Comparison of ENCODE assay signal across 8 cellular contexts in genomic region chr14:25537846-25538455, GRCh38.
DNase-seq lines count a peak whose midpoint lies in the region; ATAC-seq, FAIRE-seq and TF ChIP-seq lines count a peak whose summit lies in the region.

No MANE protein-coding gene starts in this region.

- ATAC-seq in K562 (no peak), pancreas (peak in 3 of 4 donors; percentile 63 to 77 (median 72)), HG03378 (IDR thresholded peaks at IDR 0.05; ENCODE audit: unreplicated experiment) (no peak)

- H3K4me3 ChIP-seq in H7 (ENCODE audit: insufficient read depth, low read depth, low read length) (no peak overlapping the region), K562 (no peak overlapping the region), pancreas (no peak overlapping the region)

- in situ Hi-C loops in K562 (cut with MboI), result no loop called here

- DNase-seq in COLO829 (ENCODE audit: low spot score) (peak; percentile 29), H7 (peak; percentile 61), NCI-H2227 treated with DMSO at 0.1 percent for 48 hours (lab: John Stamatoyannopoulos, UW) (peak; percentile 28), K562 (ENCODE audit: extremely low read depth in 1 of 4, low spot score in 3 of 4) (peak; percentile 14 to 29 (median 22)), pancreas (peak in 3 of 6 donors; percentile 4 to 35 (median 20)), GM19240 (ENCODE audit: insufficient read length, low spot score) (no peak), NCI-H128 (lab: John Stamatoyannopoulos, UW; ENCODE audit: unreplicated experiment) (no peak)

- 0% methylated on average over 2 of the region's 2 CpGs for WGBS in K562 (ENCODE audit: insufficient coverage, low coverage, missing lambda C conversion rate)
- 51 to 53% methylated on average over 2 of the region's 2 CpGs for WGBS in pancreas, 2 donors

- H3K9me1 ChIP-seq in K562 (ENCODE audit: control insufficient read depth, insufficient read depth, low read length), result no peaks in the 10 kb centered on the region

- TF ChIP-seq CTCF in K562 (IDR thresholded peaks at IDR 0.05 in 2 of 3, conservative IDR thresholded peaks at IDR 0.05 in 1 of 3; ENCODE audit: insufficient read depth in 2 of 3, low read depth in 1 of 3, low read length in 3 of 3) (0 out of 6 replicates have a peak, but pooled peaks of 2 of the 3 experiments have one; percentile 16 to 40), pancreas (IDR thresholded peaks at IDR 0.05) (peak; percentile 18 to 42 (median 36))

- no peaks in the 10 kb centered on the region for H3K36me3 ChIP-seq in H7 (replicated peaks; ENCODE audit: control insufficient read depth, insufficient read depth, low read length)
- H3K36me3 ChIP-seq in K562 (ENCODE audit: control insufficient read depth, insufficient read depth, low read length), result no peaks in the 10 kb centered on the region
- H3K36me3 ChIP-seq in pancreas, result no peaks in the 10 kb centered on the region

- TF ChIP-seq EP300 in K562 (IDR thresholded peaks at IDR 0.05; ENCODE audit: low read length), result no peak

- no peaks in the 10 kb centered on the region for H4K20me1 ChIP-seq in K562 (replicated peaks; ENCODE audit: control insufficient read depth, insufficient read depth, low read length)

- BruUV-seq in K562 (replicated peaks; lab: Mats Ljungman, UMichigan), result no TSS peak

- no peak for FAIRE-seq in K562 (lab: Jason Lieb, UNC)
- no peak for FAIRE-seq in pancreas (lab: Jason Lieb, UNC)

- TF ChIP-seq POLR2A in K562 (conservative IDR thresholded peaks at IDR 0.05), result no peak

- no peak overlapping the region for H3K4me2 ChIP-seq in K562 (ENCODE audit: insufficient read depth, low read length)

- POLR2A ChIA-PET in K562 (lab: Yijun Ruan, JAX), result no interaction called here

- CTCF ChIA-PET in K562 (lab: Yijun Ruan, JAX; ENCODE audit: low intra/inter-chr PET ratio), result no interaction called here

- H3K27me3 ChIP-seq in H7 (ENCODE audit: control insufficient read depth, insufficient read depth, low read length) (no peaks in the 10 kb centered on the region), K562 (ENCODE audit: control insufficient read depth in 2 of 2, insufficient read depth in 2 of 2, low read length in 2 of 2) (no peaks in the 10 kb centered on the region), pancreas (no peaks in the 10 kb centered on the region)

- TF ChIP-seq RAD21 in K562 (CRISPR knock-in tag; conservative IDR thresholded peaks at IDR 0.05 in 1 of 2, IDR thresholded peaks at IDR 0.05 in 1 of 2), result peak in 1 of 2 experiments; percentile 28; a peak in 3 of 4 replicates

- H3K79me2 ChIP-seq in K562 (ENCODE audit: control insufficient read depth, insufficient read depth, low read length), result no peaks in the 10 kb centered on the region

- H3K4me1 ChIP-seq in K562 (replicated peaks in 1 of 2; ENCODE audit: control insufficient read depth in 2 of 2, insufficient read depth in 2 of 2, low read length in 2 of 2) (no peaks in the 10 kb centered on the region), pancreas (no peaks in the 10 kb centered on the region)

- no peak overlapping the region for H3K27ac ChIP-seq in K562 (ENCODE audit: extremely low read depth, low read depth, low read length)
- no peak overlapping the region for H3K27ac ChIP-seq in pancreas

- intact Hi-C loops in K562 (cut with micrococcal nuclease), result loop anchor here (10.0 kb wide), 1 partner anchor 803 kb away; no protein-coding TSS in a partner anchor
- intact Hi-C loops in pancreas (cut with DNase I), result no loop called here

- H3K9ac ChIP-seq in K562 (ENCODE audit: insufficient read depth in 1 of 2, low read depth in 2 of 2, low read length in 2 of 2), result no peak overlapping the region

- no peak overlapping the region for H2AFZ ChIP-seq in K562 (ENCODE audit: low read depth, low read length)

- no peaks in the 10 kb centered on the region for H3K9me3 ChIP-seq in K562 (replicated peaks; ENCODE audit: control insufficient read depth, insufficient read depth, low read depth, low read length)
- no peaks in the 10 kb centered on the region for H3K9me3 ChIP-seq in pancreas

TF ChIP-seq in K562, 482 proteins besides CTCF, POLR2A, EP300 and RAD21:
- TF ChIP-seq CEBPG (CRISPR knock-in tag; IDR thresholded peaks at IDR 0.05), result no peak
- no peak for TF ChIP-seq CEBPG (tag; conservative IDR thresholded peaks at IDR 0.05 in 1 of 2, IDR thresholded peaks at IDR 0.05 in 1 of 2)
- no peak for TF ChIP-seq ZNF24 (IDR thresholded peaks at IDR 0.05)
- TF ChIP-seq HMBOX1 (IDR thresholded peaks at IDR 0.05), result no peak
- TF ChIP-seq HDAC3 (IDR thresholded peaks at IDR 0.05; ENCODE audit: borderline replicate concordance, partially characterized antibody), result no peak
- no peak for TF ChIP-seq RERE (CRISPR knock-in tag; IDR thresholded peaks at IDR 0.05; ENCODE audit: borderline replicate concordance)
- TF ChIP-seq ZNF239 (CRISPR knock-in tag; IDR thresholded peaks at IDR 0.05), result no peak
- no peak for TF ChIP-seq ZNF699 (CRISPR knock-in tag; IDR thresholded peaks at IDR 0.05; ENCODE audit: insufficient replicate concordance)

Comparison
In these comparisons a context has a peak if more than half of its experiments do, and no peak if none do; other contexts are left out.
1. DNase-seq: peak in COLO829 (single experiment), H7 (single experiment), NCI-H2227 treated with DMSO at 0.1 percent for 48 hours (single experiment) and K562 (4 of 4); none in GM19240 (single experiment) and NCI-H128 (single experiment).
2. ATAC-seq: peak in pancreas (3 of 4); none in K562 (single experiment) and HG03378 (single experiment).